ENCODE assay signal across 15 cellular contexts in the genomic region with DNA sequence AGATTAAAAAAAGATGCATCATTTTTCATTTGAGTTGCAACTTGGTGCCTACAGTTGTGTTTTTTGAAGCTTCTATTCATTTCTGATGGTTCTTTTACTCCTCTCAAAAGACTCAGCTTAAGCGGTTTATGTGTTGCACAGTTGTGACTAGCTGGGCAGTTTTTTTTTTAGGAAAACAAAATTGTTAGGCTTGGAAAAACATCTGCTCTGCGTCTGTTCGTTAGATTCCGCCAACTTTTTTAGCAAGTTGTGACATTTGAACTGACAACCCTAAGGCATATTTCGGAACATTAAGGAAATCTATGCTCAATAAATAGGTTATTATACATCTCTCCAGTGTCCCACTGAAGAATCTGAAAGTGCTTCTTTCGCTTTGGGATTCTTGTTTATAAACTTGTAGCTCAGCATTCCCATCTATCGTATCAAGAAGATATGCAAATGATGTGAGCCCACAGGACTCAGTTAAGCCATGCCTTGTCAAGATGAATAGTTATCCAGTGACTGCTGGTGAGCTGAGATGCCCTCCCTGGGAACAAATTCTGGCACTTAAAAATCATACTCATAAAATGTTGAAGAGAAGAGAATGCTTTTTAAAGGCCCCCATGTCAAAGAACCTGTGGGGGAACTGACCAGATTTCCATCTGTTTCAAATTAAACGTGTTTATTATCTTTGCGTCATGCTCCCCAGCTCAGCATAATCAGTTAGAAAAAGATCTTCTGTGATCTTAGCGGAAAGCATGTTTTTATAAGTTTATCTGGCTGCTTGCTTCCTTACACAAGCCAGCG.
DNase-seq lines count a peak whose midpoint lies in the region; TF ChIP-seq lines count a peak whose summit lies in the region.
"Had no signal": no experiment of that assay in that cellular context is flagged by ENCODE, and none has a peak within 500 bp of the region (broad histone marks: within the 10 kb centered on the region; RNA-seq: fewer than 3 reads in every experiment).

No MANE protein-coding gene starts in this region.

- DNase-seq in AG09319 (ENCODE audit: extremely low read depth, low read depth) (peak; percentile 76), SJSA1 (ENCODE audit: low read depth in 1 of 2, low spot score in 2 of 2) (peak in 1 of 2 experiments; percentile 80), fibroblast of villous mesenchyme (ENCODE audit: low read depth) (peak; percentile 98), skeletal muscle cell (ENCODE audit: low read depth) (peak; percentile 67), NCI-H2171 (lab: John Stamatoyannopoulos, UW) (no peak), SKM-1 (lab: John Stamatoyannopoulos, UW; ENCODE audit: unreplicated experiment) (no peak), NCI-H82 treated with DMSO at 0.1 percent for 48 hours (lab: John Stamatoyannopoulos, UW; ENCODE audit: unreplicated experiment) (no peak)
- no peak for DNase-seq in activated T-helper 2 cell treated with anti-CD3 and anti-CD28 coated beads, Interferon-gamma antibody, Interleukin-2, Interleukin-4, amounts not matched to agents 10 μg/mL and 5 μg/mL and 100 μg/mL, durations not matched to agents 14 hours and 24 hours and 36 hours (ENCODE audit: low spot score)
- DNase-seq: activated naive CD4-positive, alpha-beta T cell treated with anti-CD3 and anti-CD28 coated beads, Interleukin-2, amount 10 ng/mL, durations not matched to agents 7 days and 5 days; cerebellar nuclear complex; H9; midbrain; NCI-H1930; posterior cingulate gyrus; SJCRH30 had no signal

- intact Hi-C loops in activated T-helper 2 cell treated with anti-CD3 and anti-CD28 coated beads, Interferon-gamma antibody, Interleukin-2, Interleukin-4, amounts not matched to agents 10 μg/mL and 5 μg/mL and 100 μg/mL, durations not matched to agents 14 hours and 24 hours and 36 hours (cut with micrococcal nuclease): no loop called here

- H3K27ac Mint-ChIP-seq in activated T-helper 2 cell treated with anti-CD3 and anti-CD28 coated beads, Interferon-gamma antibody, Interleukin-2, Interleukin-4, amounts not matched to agents 10 μg/mL and 5 μg/mL and 100 μg/mL, durations not matched to agents 14 hours and 24 hours and 36 hours: no peak overlapping the region
- H3K27ac Mint-ChIP-seq: activated naive CD4-positive, alpha-beta T cell treated with anti-CD3 and anti-CD28 coated beads, Interleukin-2, amount 10 ng/mL, durations not matched to agents 7 days and 5 days; H9 had no signal

- H3K27ac ChIP-seq in SJSA1: peak overlapping the region; percentile 25
- H3K27ac ChIP-seq: SJCRH30 had no signal

- H3K27me3 ChIP-seq in SJSA1 (replicated peaks): no peaks in the 10 kb centered on the region
- H3K27me3 ChIP-seq: SJCRH30 had no signal

- H3K4me3 ChIP-seq in SJSA1: peak overlapping the region; percentile 2; the same call in 1 of the 2 replicates
- peak overlapping the region; percentile 19 for H3K4me3 ChIP-seq in fibroblast of villous mesenchyme (ENCODE audit: low read depth, low read length)
- H3K4me3 ChIP-seq in skeletal muscle cell (ENCODE audit: low read depth, low read length): no peak overlapping the region
- H3K4me3 ChIP-seq: SJCRH30 had no signal

- H3K36me3 Mint-ChIP-seq in activated T-helper 2 cell treated with anti-CD3 and anti-CD28 coated beads, Interferon-gamma antibody, Interleukin-2, Interleukin-4, amounts not matched to agents 10 μg/mL and 5 μg/mL and 100 μg/mL, durations not matched to agents 14 hours and 24 hours and 36 hours (ENCODE audit: low read depth): no peaks in the 10 kb centered on the region
- H3K36me3 Mint-ChIP-seq: activated naive CD4-positive, alpha-beta T cell treated with anti-CD3 and anti-CD28 coated beads, Interleukin-2, amount 10 ng/mL, durations not matched to agents 7 days and 5 days had no signal

- no peaks in the 10 kb centered on the region for H3K9me3 ChIP-seq in SJSA1 (replicated peaks)
- H3K9me3 ChIP-seq: SJCRH30 had no signal

- no peaks in the 10 kb centered on the region for H3K9me3 Mint-ChIP-seq in activated T-helper 2 cell treated with anti-CD3 and anti-CD28 coated beads, Interferon-gamma antibody, Interleukin-2, Interleukin-4, amounts not matched to agents 10 μg/mL and 5 μg/mL and 100 μg/mL, durations not matched to agents 14 hours and 24 hours and 36 hours
- H3K9me3 Mint-ChIP-seq: activated naive CD4-positive, alpha-beta T cell treated with anti-CD3 and anti-CD28 coated beads, Interleukin-2, amount 10 ng/mL, durations not matched to agents 7 days and 5 days; H9 had no signal

- no peaks in the 10 kb centered on the region for H3K36me3 ChIP-seq in SJSA1
- H3K36me3 ChIP-seq: SJCRH30 had no signal

- no peaks in the 10 kb centered on the region for H3K4me1 Mint-ChIP-seq in activated T-helper 2 cell treated with anti-CD3 and anti-CD28 coated beads, Interferon-gamma antibody, Interleukin-2, Interleukin-4, amounts not matched to agents 10 μg/mL and 5 μg/mL and 100 μg/mL, durations not matched to agents 14 hours and 24 hours and 36 hours (ENCODE audit: low read depth)
- H3K4me1 Mint-ChIP-seq: activated naive CD4-positive, alpha-beta T cell treated with anti-CD3 and anti-CD28 coated beads, Interleukin-2, amount 10 ng/mL, durations not matched to agents 7 days and 5 days had no signal

- TF ChIP-seq CTCF in AG09319 (IDR thresholded peaks at IDR 0.05; ENCODE audit: low read depth, low read length): no peak
- TF ChIP-seq CTCF in fibroblast of villous mesenchyme (IDR thresholded peaks at IDR 0.05; ENCODE audit: insufficient read depth, low read depth, low read length): no peak

- H3K4me3 Mint-ChIP-seq in activated T-helper 2 cell treated with anti-CD3 and anti-CD28 coated beads, Interferon-gamma antibody, Interleukin-2, Interleukin-4, amounts not matched to agents 10 μg/mL and 5 μg/mL and 100 μg/mL, durations not matched to agents 14 hours and 24 hours and 36 hours (ENCODE audit: low read depth): no peak overlapping the region
- H3K4me3 Mint-ChIP-seq: activated naive CD4-positive, alpha-beta T cell treated with anti-CD3 and anti-CD28 coated beads, Interleukin-2, amount 10 ng/mL, durations not matched to agents 7 days and 5 days; H9 had no signal

- peaks cover 30% of the 10 kb centered on the region for H3K4me1 ChIP-seq in SJSA1 (replicated peaks)

- peaks cover 3% of the 10 kb centered on the region for H3K27me3 Mint-ChIP-seq in activated T-helper 2 cell treated with anti-CD3 and anti-CD28 coated beads, Interferon-gamma antibody, Interleukin-2, Interleukin-4, amounts not matched to agents 10 μg/mL and 5 μg/mL and 100 μg/mL, durations not matched to agents 14 hours and 24 hours and 36 hours (ENCODE audit: low read depth)
- H3K27me3 Mint-ChIP-seq: activated naive CD4-positive, alpha-beta T cell treated with anti-CD3 and anti-CD28 coated beads, Interleukin-2, amount 10 ng/mL, durations not matched to agents 7 days and 5 days had no signal

Comparison
In these comparisons a context has a peak if more than half of its experiments do, and no peak if none do; other contexts are left out.
1. DNase-seq: peak in AG09319 (single experiment), fibroblast of villous mesenchyme (single experiment) and skeletal muscle cell (single experiment); none in activated T-helper 2 cell treated with anti-CD3 and anti-CD28 coated beads, Interferon-gamma antibody, Interleukin-2, Interleukin-4, amounts not matched to agents 10 μg/mL and 5 μg/mL and 100 μg/mL, durations not matched to agents 14 hours and 24 hours and 36 hours (single experiment), NCI-H2171 (single experiment), SKM-1 (single experiment) and NCI-H82 treated with DMSO at 0.1 percent for 48 hours (single experiment).